Comparison of ENCODE assay signal across 8 cellular contexts in the genomic region with DNA sequence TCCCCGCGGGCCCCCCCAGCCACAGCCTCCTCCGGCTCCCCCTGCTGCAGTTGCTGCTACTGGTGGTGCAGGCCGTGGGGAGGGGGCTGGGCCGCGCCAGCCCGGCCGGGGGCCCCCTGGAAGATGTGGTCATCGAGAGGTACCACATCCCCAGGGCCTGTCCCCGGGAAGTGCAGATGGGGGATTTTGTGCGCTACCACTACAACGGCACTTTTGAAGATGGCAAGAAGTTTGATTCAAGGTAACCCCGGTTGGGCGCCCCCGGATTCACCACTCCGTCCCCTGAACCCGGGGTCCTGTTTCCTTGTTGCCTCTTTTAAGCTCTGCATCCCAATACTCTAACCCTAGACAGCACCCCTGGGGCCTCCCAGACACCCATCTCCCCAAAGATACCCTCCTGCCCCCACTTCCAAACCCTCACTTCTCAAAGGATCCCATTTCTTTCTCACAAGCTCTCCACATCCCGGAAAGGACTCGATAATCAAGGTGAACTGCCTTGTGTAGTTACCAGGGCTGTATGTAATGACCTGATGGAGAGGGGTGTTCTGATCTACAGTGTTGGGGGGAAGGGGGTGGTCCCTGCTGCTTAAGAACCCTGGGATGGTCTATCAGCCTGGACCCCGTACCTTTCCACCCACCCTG. TPM values are rescaled to one million over a fixed set of nuclear protein-coding genes. Genes with fewer than 3 reads are reported as not detected.
A peak's percentile ranks its signal among the peaks of the same experiment; 100 is the strongest.
DNase-seq lines count a peak whose midpoint lies in the region; ATAC-seq and TF ChIP-seq lines count a peak whose summit lies in the region.

No MANE protein-coding gene starts in this region.

- no peak for TF ChIP-seq RAD21 in Ishikawa (IDR thresholded peaks at IDR 0.05; ENCODE audit: low read depth)

- no peaks in the 10 kb centered on the region for H3K27me3 Mint-ChIP-seq in natural killer cell treated with Interleukin-12 subunit alpha and Interleukin-12 subunit beta and Interleukin-15 and Interleukin-18, amount 100 ng/mL, for 72 hours

- DNase-seq in AG04449 (ENCODE audit: low read depth, low spot score) (no peak), dermis blood vessel endothelial cell (peak; percentile 14), AML-193 (lab: John Stamatoyannopoulos, UW) (no peak), LoVo (ENCODE audit: low spot score) (no peak)
- no peak for DNase-seq in natural killer cell treated with Interleukin-12 subunit alpha and Interleukin-12 subunit beta and Interleukin-15 and Interleukin-18, amount 100 ng/mL, for 72 hours (ENCODE audit: low spot score)

- ATAC-seq in natural killer cell treated with Interleukin-12 subunit alpha and Interleukin-12 subunit beta and Interleukin-15 and Interleukin-18, amount 100 ng/mL, for 72 hours = no peak
- ATAC-seq in GM18520 (IDR thresholded peaks at IDR 0.05; ENCODE audit: unreplicated experiment) (no peak), HG03457 (IDR thresholded peaks at IDR 0.05; ENCODE audit: unreplicated experiment) (no peak)

- peaks cover 13 to 20% of the 10 kb centered on the region in 2 donors for H3K4me1 Mint-ChIP-seq in natural killer cell treated with Interleukin-12 subunit alpha and Interleukin-12 subunit beta and Interleukin-15 and Interleukin-18, amount 100 ng/mL, for 72 hours (ENCODE audit: low read depth in 2 of 2)

- TF ChIP-seq CTCF in AG04449 (IDR thresholded peaks at IDR 0.05; ENCODE audit: insufficient read depth, low read length, missing control alignments) = no peak

- no peaks in the 10 kb centered on the region for H3K9me3 Mint-ChIP-seq in natural killer cell treated with Interleukin-12 subunit alpha and Interleukin-12 subunit beta and Interleukin-15 and Interleukin-18, amount 100 ng/mL, for 72 hours

- TF ChIP-seq EP300 in Ishikawa (IDR thresholded peaks at IDR 0.05; ENCODE audit: borderline replicate concordance) = no peak

- POLR2A ChIA-PET in AG04449 (lab: Yijun Ruan, JAX) = interaction anchor here (0.8 to 2.2 kb wide), 6 partner anchors 10 to 125 kb away, joined by 3 to 8 read pairs (median 4); partner anchors contain the start of gene KLHL11

- no peaks in the 10 kb centered on the region for H3K36me3 Mint-ChIP-seq in natural killer cell treated with Interleukin-12 subunit alpha and Interleukin-12 subunit beta and Interleukin-15 and Interleukin-18, amount 100 ng/mL, for 72 hours

- peak overlapping the region; percentile 87 for H3K4me3 ChIP-seq in AG04449 (ENCODE audit: low read depth, low read length)

- H3K27ac Mint-ChIP-seq in natural killer cell treated with Interleukin-12 subunit alpha and Interleukin-12 subunit beta and Interleukin-15 and Interleukin-18, amount 100 ng/mL, for 72 hours = peak overlapping the region; percentile 18 to 21

- peak overlapping the region; percentile 93 for H3K4me3 Mint-ChIP-seq in natural killer cell treated with Interleukin-12 subunit alpha and Interleukin-12 subunit beta and Interleukin-15 and Interleukin-18, amount 100 ng/mL, for 72 hours

- CTCF ChIA-PET in AG04449 (lab: Yijun Ruan, JAX) = interaction anchor here (4.7 to 6.1 kb wide), 2 partner anchors 12 to 76 kb away, joined by 21 to 105 read pairs; no protein-coding TSS in a partner anchor

TF ChIP-seq in Ishikawa, 13 proteins besides CTCF, POLR2A, EP300 and RAD21:
- TF ChIP-seq TEAD4 (IDR thresholded peaks at IDR 0.05) (no peak), TCF12 (IDR thresholded peaks at IDR 0.05; ENCODE audit: low read depth) (0 out of 2 replicates have a peak, but pooled peaks have one; percentile 3), ZBTB7A (IDR thresholded peaks at IDR 0.05; ENCODE audit: low read depth) (0 out of 2 replicates have a peak, but pooled peaks have one; percentile 66), CEBPB (IDR thresholded peaks at IDR 0.05) (no peak), FOXM1 (IDR thresholded peaks at IDR 0.05; ENCODE audit: borderline replicate concordance, low read depth) (no peak)
TF ChIP-seq in Ishikawa: peak in this region for 2.

RNA-seq across cellular contexts. Expression of gene FKBP10, which starts 0.4 kb away (rescaled TPM):
- total RNA-seq in dermis blood vessel endothelial cell = 186 and 244 TPM in 2 replicates
- total RNA-seq in natural killer cell treated with Interleukin-12 subunit alpha and Interleukin-12 subunit beta and Interleukin-15 and Interleukin-18, amount 100 ng/mL, for 72 hours = under 1 TPM; 0.64 to 0.74 TPM

RNA-seq across cellular contexts. Expression of gene P3H4, which starts 1.4 kb away (rescaled TPM):
- total RNA-seq in dermis blood vessel endothelial cell = 65.4 and 79.3 TPM in 2 replicates
- 1 to 10 TPM; 1.8 to 5.2 TPM for total RNA-seq in natural killer cell treated with Interleukin-12 subunit alpha and Interleukin-12 subunit beta and Interleukin-15 and Interleukin-18, amount 100 ng/mL, for 72 hours

RNA-seq across cellular contexts. Expression of gene NT5C3B, which starts 22.9 kb away (rescaled TPM):
- total RNA-seq in dermis blood vessel endothelial cell = 53.0 and 102 TPM in 2 replicates
- total RNA-seq in natural killer cell treated with Interleukin-12 subunit alpha and Interleukin-12 subunit beta and Interleukin-15 and Interleukin-18, amount 100 ng/mL, for 72 hours = 10 to 100 TPM; 18.8 to 49.4 TPM

RNA-seq across cellular contexts. Expression of gene KLHL10, which starts 24.5 kb away (rescaled TPM):
- 0.05 TPM in 1 of 2 replicates, not detected in the other for total RNA-seq in dermis blood vessel endothelial cell
- total RNA-seq in natural killer cell treated with Interleukin-12 subunit alpha and Interleukin-12 subunit beta and Interleukin-15 and Interleukin-18, amount 100 ng/mL, for 72 hours = not detected

RNA-seq across cellular contexts. Expression of gene JUP, which starts 26.6 kb away (rescaled TPM):
- 416 and 862 TPM in 2 replicates for total RNA-seq in dermis blood vessel endothelial cell
- 1 to 10 TPM in 1 of 2 donors, under 1 TPM in 1; 0.14 to 1.0 TPM for total RNA-seq in natural killer cell treated with Interleukin-12 subunit alpha and Interleukin-12 subunit beta and Interleukin-15 and Interleukin-18, amount 100 ng/mL, for 72 hours

Comparison
In these comparisons a context has a peak if more than half of its experiments do, and no peak if none do; other contexts are left out.
1. RNA of gene FKBP10, which starts 0.4 kb away (total RNA-seq): 186 to 244 TPM in dermis blood vessel endothelial cell; 0.64 to 0.74 TPM in natural killer cell treated with Interleukin-12 subunit alpha and Interleukin-12 subunit beta and Interleukin-15 and Interleukin-18, amount 100 ng/mL, for 72 hours; every median in the first group is over 100 times any median in the second.
2. RNA of gene P3H4, which starts 1.4 kb away (total RNA-seq): 65.4 to 79.3 TPM in dermis blood vessel endothelial cell; 1.8 to 5.2 TPM in natural killer cell treated with Interleukin-12 subunit alpha and Interleukin-12 subunit beta and Interleukin-15 and Interleukin-18, amount 100 ng/mL, for 72 hours; every median in the first group is over 10 times any median in the second.